1 cellular context compared by ENCODE assay signal in genomic region chr11:64227405-64227956, GRCh38.
TF ChIP-seq lines count a peak whose summit lies in the region.

No MANE protein-coding gene starts in this region.

TF ChIP-seq in HepG2, 621 proteins besides CTCF, POLR2A, EP300 and RAD21:
- no peak for TF ChIP-seq MIER3 (CRISPR knock-in tag; IDR thresholded peaks at IDR 0.05; ENCODE audit: borderline replicate concordance)
- TF ChIP-seq NFIC (IDR thresholded peaks at IDR 0.05; ENCODE audit: low read length) = no peak
- TF ChIP-seq BATF2 (CRISPR knock-in tag; IDR thresholded peaks at IDR 0.05) = peak; percentile 6; the same call in 1 of the 2 replicates
